7 cellular contexts compared by ENCODE assay signal in genomic region chr2:174337337-174338154, GRCh38. TPM values are rescaled to one million over a fixed set of nuclear protein-coding genes. Genes with fewer than 3 reads are reported as not detected.
DNase-seq lines count a peak whose midpoint lies in the region; ATAC-seq and TF ChIP-seq lines count a peak whose summit lies in the region.

No MANE protein-coding gene starts in this region.

- H3K4me1 Mint-ChIP-seq in T-cell = peaks cover 37 to 48% (median 48%) of the 10 kb centered on the region in 3 donors

- WGBS in esophagus muscularis mucosa = 6% methylated on average over 43 of the region's 74 CpGs
- 2 to 3% methylated on average over 74 of the region's 74 CpGs for WGBS in sigmoid colon, 2 donors

- H3K36me3 Mint-ChIP-seq in T-cell = no peaks in the 10 kb centered on the region

- peak overlapping the region; percentile 30 for H3K4me3 ChIP-seq in H7 (ENCODE audit: insufficient read depth, low read depth, low read length)
- peak overlapping the region; percentile 34 to 49 (median 42) for H3K4me3 ChIP-seq in esophagus muscularis mucosa
- peak overlapping the region; percentile 46 to 60 (median 50) for H3K4me3 ChIP-seq in gastrocnemius medialis
- peak overlapping the region in 2 of 4 donors; percentile 26 to 28 for H3K4me3 ChIP-seq in sigmoid colon

- intact Hi-C loops in esophagus muscularis mucosa (cut with DNase I) = loop anchor here (5.0 to 10.0 kb wide), 2 partner anchors 90 to 1747 kb away; partner anchors contain the start of genes EVX2 and OLA1
- intact Hi-C loops in gastrocnemius medialis (cut with DNase I; ENCODE audit: low total_unique reads) = loop anchor here (5.0 to 10.0 kb wide), 2 partner anchors 90 to 753 kb away; partner anchors contain the start of gene OLA1
- intact Hi-C loops in sigmoid colon (cut with DNase I) = loop anchor here (5.0 to 10.0 kb wide), 4 partner anchors 90 to 1113 kb away; partner anchors contain the start of genes OLA1 and SP3

- in situ Hi-C loops in gastrocnemius medialis (cut with MboI; ENCODE audit: low sequenced_read_pairs in 4 of 4) = loop anchor here in 2 of 4 donors (25.0 kb wide), 2 partner anchors 175 to 925 kb away; no protein-coding TSS in a partner anchor

- peak overlapping the region; percentile 36 to 70 (median 70) for H3K4me3 Mint-ChIP-seq in T-cell

- H3K27me3 ChIP-seq in H7 (ENCODE audit: control insufficient read depth, insufficient read depth, low read length) = peaks cover 99% of the 10 kb centered on the region
- H3K27me3 ChIP-seq in esophagus muscularis mucosa = peaks cover 32 to 100% (median 98%) of the 10 kb centered on the region in 4 donors
- H3K27me3 ChIP-seq in gastrocnemius medialis = peaks cover 87 to 96% (median 93%) of the 10 kb centered on the region in 3 donors
- H3K27me3 ChIP-seq in sigmoid colon = peaks cover 90 to 100% (median 100%) of the 10 kb centered on the region in 3 donors

- peak overlapping the region in 1 of 2 donors; percentile 33 for H3K27ac Mint-ChIP-seq in T-cell

- ATAC-seq in T-cell (replicated peaks in 1 of 4) (peak; percentile 31 to 50 (median 38)), gastrocnemius medialis (peak in 1 of 2 donors; percentile 23)

- H3K27ac ChIP-seq in esophagus muscularis mucosa (replicated peaks in 1 of 4) (no peak overlapping the region), gastrocnemius medialis (no peak overlapping the region), sigmoid colon (no peak overlapping the region)

- POLR2A ChIA-PET in T-cell (lab: Charles Lee) = interaction anchor here in 1 of 2 donors (0.5 kb wide), 1 partner anchor 27 kb away, joined by 3 read pairs; no protein-coding TSS in a partner anchor

- H3K9me3 Mint-ChIP-seq in T-cell = no peaks in the 10 kb centered on the region

- CTCF ChIA-PET in T-cell (lab: Charles Lee) = no interaction called here

- no peaks in the 10 kb centered on the region for H3K9me3 ChIP-seq in esophagus muscularis mucosa
- H3K9me3 ChIP-seq in gastrocnemius medialis = no peaks in the 10 kb centered on the region
- no peaks in the 10 kb centered on the region for H3K9me3 ChIP-seq in sigmoid colon

- no peak for TF ChIP-seq EP300 in esophagus muscularis mucosa (IDR thresholded peaks at IDR 0.05)
- TF ChIP-seq EP300 in sigmoid colon (IDR thresholded peaks at IDR 0.05) = no peak

- TF ChIP-seq POLR2A in esophagus muscularis mucosa (IDR thresholded peaks at IDR 0.05; ENCODE audit: low read depth) (no peak), gastrocnemius medialis (IDR thresholded peaks at IDR 0.05) (no peak), sigmoid colon (IDR thresholded peaks at IDR 0.05) (no peak)

- peak; percentile 71 for DNase-seq in ELF-1 (ENCODE audit: low read depth, low spot score)
- peak; percentile 82 for DNase-seq in H7
- DNase-seq in T-cell = peak in 4 of 34 experiments; percentile 16 to 43 (median 33)
- DNase-seq in esophagus muscularis mucosa (ENCODE audit: extremely low spot score) = no peak
- no peak for DNase-seq in gastrocnemius medialis
- DNase-seq in sigmoid colon = no peak
- DNase-seq in T-helper 9 cell = no peak

- peaks cover 55 to 65% of the 10 kb centered on the region in 2 donors for H3K27me3 Mint-ChIP-seq in T-cell

- TF ChIP-seq CTCF in esophagus muscularis mucosa (IDR thresholded peaks at IDR 0.05) (no peak), gastrocnemius medialis (IDR thresholded peaks at IDR 0.05 in 4 of 5, conservative IDR thresholded peaks at IDR 0.05 in 1 of 5) (no peak), sigmoid colon (IDR thresholded peaks at IDR 0.05) (no peak)

- H3K4me1 ChIP-seq in esophagus muscularis mucosa (peaks cover 68 to 82% (median 80%) of the 10 kb centered on the region in 4 donors), gastrocnemius medialis (peaks cover 35% of the 10 kb centered on the region in 2 donors), sigmoid colon (peaks cover 0 to 77% (median 69%) of the 10 kb centered on the region in 4 donors)

- no peaks in the 10 kb centered on the region for H3K36me3 ChIP-seq in H7 (replicated peaks; ENCODE audit: control insufficient read depth, insufficient read depth, low read length)
- H3K36me3 ChIP-seq in esophagus muscularis mucosa = no peaks in the 10 kb centered on the region
- no peaks in the 10 kb centered on the region for H3K36me3 ChIP-seq in gastrocnemius medialis
- no peaks in the 10 kb centered on the region for H3K36me3 ChIP-seq in sigmoid colon

RNA-seq across cellular contexts. Expression of gene SP9, which starts 2.8 kb away (rescaled TPM):
- total RNA-seq in H7 (2014; rRNA removed; shearing (Covaris generic)) = 0.10 and 0.15 TPM in 2 replicates
- not detected for total RNA-seq in T-cell
- not detected for total RNA-seq in esophagus muscularis mucosa
- total RNA-seq in gastrocnemius medialis = under 1 TPM in 1 of 4 donors, not detected in 3; 0.10 TPM
- total RNA-seq in sigmoid colon = not detected
- not detected for polyA plus RNA-seq in sigmoid colon

RNA-seq across cellular contexts. Expression of gene SCRN3, which starts 58.0 kb away (rescaled TPM):
- 12.1 TPM in 2 replicates for total RNA-seq in H7 (2014; rRNA removed; shearing (Covaris generic))
- 10 to 100 TPM; 11.3 to 17.9 (median 14.8) TPM for total RNA-seq in T-cell
- total RNA-seq in esophagus muscularis mucosa = 10 to 100 TPM; 14.5 to 27.7 (median 20.4) TPM
- total RNA-seq in gastrocnemius medialis = 10 to 100 TPM; 13.9 to 24.2 (median 20.7) TPM
- total RNA-seq in sigmoid colon = 10 to 100 TPM; 13.7 to 25.0 (median 15.4) TPM
- polyA plus RNA-seq in sigmoid colon = 10 to 100 TPM in 2 of 3 donors, 1 to 10 TPM in 1; 9.6 to 31.0 (median 15.3) TPM

Comparison
In these comparisons a context has a peak if more than half of its experiments do, and no peak if none do; other contexts are left out.
1. DNase-seq: peak in ELF-1 (single experiment) and H7 (single experiment); none in esophagus muscularis mucosa (single experiment), gastrocnemius medialis (0 of 2), sigmoid colon (single experiment) and T-helper 9 cell (single experiment).